ENCODE assay signal across 8 cellular contexts in the genomic region with DNA sequence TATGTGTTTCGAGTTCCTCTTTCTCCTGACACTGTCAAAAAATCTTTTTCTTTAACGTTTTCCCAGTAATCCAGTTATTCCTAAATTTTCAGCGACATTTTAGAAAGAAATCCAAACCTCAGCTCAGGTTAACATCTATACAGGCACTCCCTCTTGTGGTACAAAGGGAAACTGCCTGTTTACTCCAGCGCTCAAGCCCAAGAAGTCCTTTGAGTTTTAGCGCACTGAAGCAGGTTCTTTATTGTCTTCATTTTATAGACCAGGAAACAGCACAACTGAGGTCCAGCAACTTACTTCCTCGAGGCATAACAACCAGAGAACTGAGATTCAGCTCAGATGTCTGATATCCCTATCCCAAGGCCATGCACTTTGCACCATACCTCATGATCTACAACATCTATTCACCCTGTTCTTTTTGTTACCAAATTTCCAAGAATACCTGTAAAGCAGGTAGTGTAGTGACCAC.
DNase-seq lines count a peak whose midpoint lies in the region; ATAC-seq and FAIRE-seq lines count a peak whose summit lies in the region.

No MANE protein-coding gene starts in this region.

- H3K36me3 ChIP-seq in NT2/D1 (ENCODE audit: insufficient read depth, insufficient read length, low read length): no peaks in the 10 kb centered on the region
- H3K36me3 ChIP-seq in neuronal stem cell (replicated peaks in 1 of 2; ENCODE audit: control insufficient read depth in 2 of 2, insufficient read depth in 2 of 2, low read length in 2 of 2): no peaks in the 10 kb centered on the region

- H3K4me2 ChIP-seq in neuronal stem cell (ENCODE audit: insufficient read depth, low read length, poor library complexity, severe bottlenecking): no peak overlapping the region

- H3K4me1 ChIP-seq in NT2/D1 (ENCODE audit: insufficient read depth, insufficient read length) (no peaks in the 10 kb centered on the region), neuronal stem cell (ENCODE audit: control insufficient read depth in 2 of 2, insufficient read depth in 1 of 2, low read depth in 1 of 2, low read length in 2 of 2) (peaks cover 0 to 4% of the 10 kb centered on the region in 2 donors)

- H3K27ac Mint-ChIP-seq in activated naive CD4-positive, alpha-beta T cell treated with anti-CD3 and anti-CD28 coated beads, Interleukin-2, amount 10 ng/mL, durations not matched to agents 7 days and 5 days: peak overlapping the region; percentile 47

- no peak overlapping the region for H2AFZ ChIP-seq in neuronal stem cell (ENCODE audit: low read length)

- no peak overlapping the region for H2AK5ac ChIP-seq in neuronal stem cell (ENCODE audit: low read depth, low read length)

- H3K27me3 ChIP-seq in NT2/D1 (ENCODE audit: insufficient read depth, insufficient read length) (no peaks in the 10 kb centered on the region), neuronal stem cell (ENCODE audit: control insufficient read depth in 3 of 3, insufficient read depth in 3 of 3, low read depth in 1 of 3, low read length in 3 of 3) (no peaks in the 10 kb centered on the region)

- H2BK5ac ChIP-seq in neuronal stem cell (ENCODE audit: low read length): no peak overlapping the region

- no peak for FAIRE-seq in frontal cortex (lab: Jason Lieb, UNC)

- H3K9ac ChIP-seq in NT2/D1 (ENCODE audit: insufficient read length, low read depth) (no peak overlapping the region), neuronal stem cell (ENCODE audit: low read depth, low read length, poor library complexity) (no peak overlapping the region)

- H3K4me3 ChIP-seq in NT2/D1 (ENCODE audit: insufficient read length, low read depth) (no peak overlapping the region), neuronal stem cell (ENCODE audit: low read length in 2 of 2) (no peak overlapping the region)

- H3K27me3 Mint-ChIP-seq in activated naive CD4-positive, alpha-beta T cell treated with anti-CD3 and anti-CD28 coated beads, Interleukin-2, amount 10 ng/mL, durations not matched to agents 7 days and 5 days: no peaks in the 10 kb centered on the region

- H4K91ac ChIP-seq in neuronal stem cell (ENCODE audit: low read depth, low read length, poor library complexity): no peak overlapping the region

- H3K27ac ChIP-seq in neuronal stem cell (replicated peaks; ENCODE audit: low read length): no peak overlapping the region

- H3K9me3 ChIP-seq in NT2/D1 (ENCODE audit: insufficient read depth, low read length) (no peaks in the 10 kb centered on the region; the same call in 1 of the 2 replicates), neuronal stem cell (replicated peaks in 1 of 2; ENCODE audit: control insufficient read depth in 2 of 2, insufficient read depth in 1 of 2, low read depth in 1 of 2, low read length in 2 of 2) (no peaks in the 10 kb centered on the region)

- WGBS in neuronal stem cell (ENCODE audit: extremely low coverage in 2 of 2, insufficient read length in 2 of 2, insufficient replicate concordance in 1 of 2), 2 donors: no CpG with 5 or more reads among the region's 6 CpGs

- H2BK12ac ChIP-seq in neuronal stem cell (ENCODE audit: low read length): no peak overlapping the region

- no peak for ATAC-seq in GM18870 (IDR thresholded peaks at IDR 0.05; ENCODE audit: unreplicated experiment)

- H3K4me1 Mint-ChIP-seq in activated naive CD4-positive, alpha-beta T cell treated with anti-CD3 and anti-CD28 coated beads, Interleukin-2, amount 10 ng/mL, durations not matched to agents 7 days and 5 days: peaks cover 62% of the 10 kb centered on the region

- CTCF ChIA-PET in activated naive CD4-positive, alpha-beta T cell treated with anti-CD3 and anti-CD28 coated beads, Interleukin-2, amount 10 ng/mL, durations not matched to agents 7 days and 5 days (lab: Charles Lee): interaction anchor here (0.6 to 5.1 kb wide), 40 partner anchors 8 to 472 kb away, joined by 3 to 128 read pairs (median 5); no protein-coding TSS in a partner anchor

- H3K23ac ChIP-seq in neuronal stem cell (ENCODE audit: low read depth, low read length, poor library complexity): no peak overlapping the region

- H2BK15ac ChIP-seq in neuronal stem cell (ENCODE audit: low read length): no peak overlapping the region

- H3K14ac ChIP-seq in neuronal stem cell (ENCODE audit: low read length): no peak overlapping the region

- H3K4me3 Mint-ChIP-seq in activated naive CD4-positive, alpha-beta T cell treated with anti-CD3 and anti-CD28 coated beads, Interleukin-2, amount 10 ng/mL, durations not matched to agents 7 days and 5 days: no peak overlapping the region

- DNase-seq in SIG-M5 treated with dmso at 0.1 percent for 504 hours (lab: John Stamatoyannopoulos, UW; ENCODE audit: unreplicated experiment): peak; percentile 59
- DNase-seq in SIG-M5 (lab: John Stamatoyannopoulos, UW): no peak
- peak; percentile 29 for DNase-seq in HS-27A (ENCODE audit: low read depth)
- peak; percentile 58 for DNase-seq in NT2/D1 (ENCODE audit: low read depth, low spot score)
- peak; percentile 68 for DNase-seq in activated naive CD4-positive, alpha-beta T cell treated with anti-CD3 and anti-CD28 coated beads, Interleukin-2, amount 10 ng/mL, durations not matched to agents 7 days and 5 days
- peak; percentile 43 to 51 for DNase-seq in frontal cortex (ENCODE audit: low spot score in 2 of 2)
- peak; percentile 50 for DNase-seq in neuronal stem cell (ENCODE audit: low spot score)

- no peak overlapping the region for H3K18ac ChIP-seq in neuronal stem cell (ENCODE audit: low read length)

- H4K8ac ChIP-seq in neuronal stem cell (ENCODE audit: low read depth, low read length): no peak overlapping the region

- no peaks in the 10 kb centered on the region for H3K79me1 ChIP-seq in neuronal stem cell (ENCODE audit: low read depth, low read length)

- no peak overlapping the region for H2BK120ac ChIP-seq in neuronal stem cell (ENCODE audit: low read depth, low read length)

- peaks cover 28% of the 10 kb centered on the region for H3K36me3 Mint-ChIP-seq in activated naive CD4-positive, alpha-beta T cell treated with anti-CD3 and anti-CD28 coated beads, Interleukin-2, amount 10 ng/mL, durations not matched to agents 7 days and 5 days

- H3K9me3 Mint-ChIP-seq in activated naive CD4-positive, alpha-beta T cell treated with anti-CD3 and anti-CD28 coated beads, Interleukin-2, amount 10 ng/mL, durations not matched to agents 7 days and 5 days: peaks cover 3% of the 10 kb centered on the region

- no peak overlapping the region for H3K4ac ChIP-seq in neuronal stem cell (ENCODE audit: low read length)
